Comparison of ENCODE assay signal across 12 cellular contexts in the genomic region with DNA sequence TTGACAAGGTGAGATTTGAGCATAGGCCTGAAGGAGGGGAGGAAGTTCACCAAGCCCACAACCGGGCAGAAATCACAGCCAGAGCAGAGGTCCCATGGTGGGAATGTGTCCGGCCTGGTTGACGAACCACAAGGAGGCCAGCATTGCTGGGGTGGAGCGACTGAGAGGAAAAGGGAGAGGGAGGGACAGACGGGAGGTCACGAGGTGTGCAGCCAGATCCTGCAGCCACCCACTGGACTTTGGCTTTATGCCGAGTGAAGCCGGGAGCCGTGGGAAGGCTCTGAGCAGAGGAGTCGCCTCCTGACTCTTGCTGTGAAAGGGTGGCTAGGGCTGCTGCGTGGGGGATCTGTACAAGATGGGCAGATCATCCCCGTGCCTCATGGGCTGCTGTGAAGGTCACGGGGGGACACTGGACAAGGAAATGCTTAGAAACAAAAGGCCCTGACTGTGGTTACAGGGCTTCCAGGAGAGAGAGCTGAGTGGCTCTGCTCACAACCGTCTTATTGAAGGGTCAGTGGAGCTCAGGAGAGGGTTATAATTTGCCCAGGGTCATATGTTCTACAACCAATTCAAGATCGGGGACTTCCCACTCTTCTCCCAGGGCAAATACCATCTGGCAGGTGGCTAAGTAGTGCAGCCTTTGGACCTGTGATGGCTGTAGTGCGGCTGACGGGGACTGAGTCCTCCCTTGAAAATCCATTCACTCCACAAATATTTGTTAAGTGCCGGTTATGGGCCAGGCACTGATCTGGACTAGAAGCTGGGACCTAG. TPM values are rescaled to one million over a fixed set of nuclear protein-coding genes. Genes with fewer than 3 reads are reported as not detected.
DNase-seq lines count a peak whose midpoint lies in the region; ATAC-seq and TF ChIP-seq lines count a peak whose summit lies in the region.
"Had no signal": no experiment of that assay in that cellular context is flagged by ENCODE, and none has a peak within 500 bp of the region (broad histone marks: within the 10 kb centered on the region; RNA-seq: fewer than 3 reads in every experiment).

No MANE protein-coding gene starts in this region.

- H3K27me3 ChIP-seq in iPS-15b (ENCODE audit: control insufficient read depth, insufficient read depth, low read length) (no peaks in the 10 kb centered on the region), psoas muscle (ENCODE audit: insufficient read depth in 3 of 3, low read length in 2 of 3) (no peaks in the 10 kb centered on the region)

- intact Hi-C loops in Calu3 (cut with micrococcal nuclease; ENCODE audit: unreplicated experiment), result no loop called here
- intact Hi-C loops in psoas muscle (cut with DNase I), result no loop called here

- H3K27ac ChIP-seq in psoas muscle, result peak overlapping the region; percentile 16

- BruUV-seq in Calu3 (replicated peaks; lab: Mats Ljungman, UMichigan), result no TSS peak

- peaks cover 22% of the 10 kb centered on the region for H3K4me1 Mint-ChIP-seq in Calu3 (ENCODE audit: low read depth, unreplicated experiment)
- H3K4me1 Mint-ChIP-seq: activated CD4-positive, alpha-beta memory T cell treated with anti-CD3 and anti-CD28 coated beads, Interleukin-2, amount 10 ng/mL, durations not matched to agents 7 days and 5 days; brain had no signal

- H3K36me3 Mint-ChIP-seq in Calu3 (ENCODE audit: insufficient read depth, unreplicated experiment), result peaks cover 9% of the 10 kb centered on the region
- H3K36me3 Mint-ChIP-seq: brain had no signal

- H3K27ac Mint-ChIP-seq in Calu3 (ENCODE audit: unreplicated experiment), result peak overlapping the region; percentile 5
- H3K27ac Mint-ChIP-seq: activated CD4-positive, alpha-beta memory T cell treated with anti-CD3 and anti-CD28 coated beads, Interleukin-2, amount 10 ng/mL, durations not matched to agents 7 days and 5 days had no signal

- no peaks in the 10 kb centered on the region for H3K9me3 ChIP-seq in iPS-15b (ENCODE audit: control insufficient read depth, insufficient read depth, low read length)
- H3K9me3 ChIP-seq in psoas muscle, result no peaks in the 10 kb centered on the region

- TF ChIP-seq CTCF in Calu3 (IDR thresholded peaks at IDR 0.05; ENCODE audit: unreplicated experiment) (no peak), psoas muscle (IDR thresholded peaks at IDR 0.05) (no peak)

- no peaks in the 10 kb centered on the region for H3K36me3 ChIP-seq in iPS-15b (ENCODE audit: control insufficient read depth, insufficient read depth, low read length)
- H3K36me3 ChIP-seq in psoas muscle (ENCODE audit: insufficient read depth in 1 of 2, low read depth in 1 of 2), result no peaks in the 10 kb centered on the region

- ATAC-seq in psoas muscle (peak in 3 of 4 donors; percentile 54 to 65 (median 61)), GM21390 (IDR thresholded peaks at IDR 0.05; ENCODE audit: unreplicated experiment) (no peak), HG03175 (IDR thresholded peaks at IDR 0.05; ENCODE audit: unreplicated experiment) (no peak)
- ATAC-seq: PC-3 had no signal

- CTCF ChIA-PET in Calu3 (lab: Charles Lee), result interaction anchor here (1.0 kb wide), 1 partner anchor 12 kb away, joined by 5 read pairs; no protein-coding TSS in a partner anchor

- no peaks in the 10 kb centered on the region for H3K27me3 Mint-ChIP-seq in Calu3 (ENCODE audit: unreplicated experiment)

- no peak overlapping the region for H3K4me3 Mint-ChIP-seq in Calu3 (ENCODE audit: low read depth, unreplicated experiment)
- H3K4me3 Mint-ChIP-seq: activated CD4-positive, alpha-beta memory T cell treated with anti-CD3 and anti-CD28 coated beads, Interleukin-2, amount 10 ng/mL, durations not matched to agents 7 days and 5 days had no signal

- H3K4me3 ChIP-seq in iPS-15b (ENCODE audit: low read depth, low read length) (no peak overlapping the region), psoas muscle (no peak overlapping the region)

- 40 to 44% (median 42%) methylated on average over 18 of the region's 18 CpGs for WGBS in psoas muscle, 3 donors

- H3K9ac ChIP-seq in iPS-15b (ENCODE audit: low read depth, low read length), result peak overlapping the region; percentile 12

- no peaks in the 10 kb centered on the region for H3K9me3 Mint-ChIP-seq in Calu3 (ENCODE audit: low read depth, unreplicated experiment)
- H3K9me3 Mint-ChIP-seq: activated CD4-positive, alpha-beta memory T cell treated with anti-CD3 and anti-CD28 coated beads, Interleukin-2, amount 10 ng/mL, durations not matched to agents 7 days and 5 days had no signal

- H3K4me1 ChIP-seq in iPS-15b (ENCODE audit: control insufficient read depth, insufficient read depth, low read length) (no peaks in the 10 kb centered on the region), psoas muscle (no peaks in the 10 kb centered on the region)

- DNase-seq in Calu3 (peak; percentile 29), brain pericyte (ENCODE audit: low read depth, low spot score) (peak; percentile 43), psoas muscle (peak; percentile 60 to 72), NK-92 (lab: John Stamatoyannopoulos, UW; ENCODE audit: unreplicated experiment) (no peak)
- DNase-seq in stimulated activated CD4-positive, alpha-beta T cell treated with anti-CD3 and anti-CD28 coated beads, Interleukin-4, amount 100 ng/mL, for 1 hour, result no peak
- DNase-seq: activated CD4-positive, alpha-beta memory T cell treated with anti-CD3 and anti-CD28 coated beads, Interleukin-2, amount 10 ng/mL, durations not matched to agents 7 days and 5 days; AML-193; PC-3 had no signal

RNA-seq across cellular contexts. Expression of gene CD74, which starts 15.6 kb away (rescaled TPM):
- 773 and 1,091 TPM in 2 replicates for total RNA-seq in Calu3 (2022)
- total RNA-seq in psoas muscle, result 100 to 1,000 TPM in 3 of 4 donors, 10 to 100 TPM in 1; 72.5 to 299 (median 156) TPM
- polyA plus RNA-seq in psoas muscle, result 10 to 100 TPM; 66.5 to 92.0 (median 83.7) TPM

RNA-seq across cellular contexts. Expression of gene RPS14, which starts 21.2 kb away (rescaled TPM):
- total RNA-seq in Calu3 (2022) (2,194 and 2,330 TPM in 2 replicates), psoas muscle (1,000 to 10,000 TPM in 3 of 4 donors, 100 to 1,000 TPM in 1; 977 to 1,443 (median 1,285) TPM)
- 1,000 to 10,000 TPM; 1,999 to 3,049 (median 2,406) TPM for polyA plus RNA-seq in psoas muscle

Comparison
In these comparisons a context has a peak if more than half of its experiments do, and no peak if none do; other contexts are left out.
1. DNase-seq: peak in Calu3 (single experiment), brain pericyte (single experiment) and psoas muscle (2 of 2); none in NK-92 (single experiment) and stimulated activated CD4-positive, alpha-beta T cell treated with anti-CD3 and anti-CD28 coated beads, Interleukin-4, amount 100 ng/mL, for 1 hour (single experiment).
2. ATAC-seq: peak in psoas muscle (3 of 4); none in GM21390 (single experiment) and HG03175 (single experiment).